In the genomic region with DNA sequence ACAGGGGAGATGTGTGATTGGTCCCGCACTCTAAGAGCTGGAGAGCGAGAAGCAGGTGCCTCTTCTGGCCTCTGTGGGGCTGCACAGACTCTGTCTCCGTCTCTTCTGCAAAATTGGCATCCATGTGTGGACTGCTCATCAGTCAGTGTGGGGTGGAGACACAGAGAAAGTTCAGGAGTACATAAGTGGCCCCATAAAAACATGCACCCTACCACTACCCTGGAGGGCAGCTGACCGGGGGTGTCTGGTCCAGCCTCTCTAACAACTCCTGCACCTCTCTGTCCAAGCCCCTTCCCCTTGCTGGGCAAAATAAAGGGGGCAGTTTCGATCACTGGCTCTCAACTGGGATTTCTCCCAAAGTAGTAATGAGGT, we compare ENCODE assay signal across 8 cellular contexts.
A peak's percentile ranks its signal among the peaks of the same experiment; 100 is the strongest.
DNase-seq lines count a peak whose midpoint lies in the region; ATAC-seq and TF ChIP-seq lines count a peak whose summit lies in the region.

No MANE protein-coding gene starts in this region.

- DNase-seq in Jurkat, Clone E6-1 (ENCODE audit: low read depth, low spot score), result no peak
- no peak for DNase-seq in effector memory CD4-positive, alpha-beta T cell
- no peak for DNase-seq in progenitor cell of endocrine pancreas (ENCODE audit: low spot score, unreplicated experiment)
- DNase-seq in DMS 273 treated with DMSO at 0.1 percent for 48 hours (lab: John Stamatoyannopoulos, UW), result no peak
- DNase-seq in epidermal melanocyte (ENCODE audit: insufficient read length, low spot score), result no peak
- DNase-seq in lower leg skin (ENCODE audit: low spot score in 2 of 2), result no peak

- ATAC-seq in GM19395 (IDR thresholded peaks at IDR 0.05; ENCODE audit: unreplicated experiment) (peak; percentile 19), GM21576 (IDR thresholded peaks at IDR 0.05; ENCODE audit: unreplicated experiment) (no peak)

- WGBS in lower leg skin, 2 donors, result 44 to 50% methylated on average over 5 of the region's 5 CpGs

- TF ChIP-seq POLR2A in lower leg skin (IDR thresholded peaks at IDR 0.05), result no peak

- H3K4me3 Mint-ChIP-seq in progenitor cell of endocrine pancreas (ENCODE audit: low read depth), result peak overlapping the region; percentile 63

- no peaks in the 10 kb centered on the region for H3K9me3 ChIP-seq in effector memory CD4-positive, alpha-beta T cell (ENCODE audit: control insufficient read depth, low read length)

- peaks cover 19% of the 10 kb centered on the region for H3K4me1 Mint-ChIP-seq in progenitor cell of endocrine pancreas (ENCODE audit: low read depth)

- no peaks in the 10 kb centered on the region for H3K36me3 ChIP-seq in effector memory CD4-positive, alpha-beta T cell (ENCODE audit: control insufficient read depth, insufficient read depth, low read length)

- peak overlapping the region; percentile 20 for H3K4me3 ChIP-seq in Jurkat, Clone E6-1 (ENCODE audit: low read length)
- H3K4me3 ChIP-seq in effector memory CD4-positive, alpha-beta T cell (ENCODE audit: insufficient read depth, low read depth, low read length, poor library complexity, severe bottlenecking), result peak overlapping the region; percentile 17
- no peak overlapping the region for H3K4me3 ChIP-seq in lower leg skin (ENCODE audit: low read depth, poor library complexity, severe bottlenecking)

- no peak for TF ChIP-seq CTCF in progenitor cell of endocrine pancreas (IDR thresholded peaks at IDR 0.05; ENCODE audit: unreplicated experiment)
- no peak for TF ChIP-seq CTCF in lower leg skin (IDR thresholded peaks at IDR 0.05)

- H3K27me3 Mint-ChIP-seq in progenitor cell of endocrine pancreas, result peaks cover 3% of the 10 kb centered on the region

- no peaks in the 10 kb centered on the region for H3K36me3 Mint-ChIP-seq in progenitor cell of endocrine pancreas (ENCODE audit: insufficient read depth)

- intact Hi-C loops in lower leg skin (cut with DNase I; ENCODE audit: low total_unique reads), result no loop called here

- no peaks in the 10 kb centered on the region for H3K27me3 ChIP-seq in effector memory CD4-positive, alpha-beta T cell (replicated peaks; ENCODE audit: control insufficient read depth, insufficient read depth, low read length, poor library complexity, severe bottlenecking)

- peaks cover 3% of the 10 kb centered on the region for H3K9me3 Mint-ChIP-seq in progenitor cell of endocrine pancreas (ENCODE audit: low read depth)

- H3K4me1 ChIP-seq in effector memory CD4-positive, alpha-beta T cell (ENCODE audit: control insufficient read depth, insufficient read depth, low read length, poor library complexity, severe bottlenecking), result peaks cover 5% of the 10 kb centered on the region

- H3K27ac ChIP-seq in effector memory CD4-positive, alpha-beta T cell (ENCODE audit: insufficient read depth, low read length, poor library complexity, severe bottlenecking), result no peak overlapping the region

- H3K27ac Mint-ChIP-seq in progenitor cell of endocrine pancreas, result peak overlapping the region; percentile 96
